In the genomic region with DNA sequence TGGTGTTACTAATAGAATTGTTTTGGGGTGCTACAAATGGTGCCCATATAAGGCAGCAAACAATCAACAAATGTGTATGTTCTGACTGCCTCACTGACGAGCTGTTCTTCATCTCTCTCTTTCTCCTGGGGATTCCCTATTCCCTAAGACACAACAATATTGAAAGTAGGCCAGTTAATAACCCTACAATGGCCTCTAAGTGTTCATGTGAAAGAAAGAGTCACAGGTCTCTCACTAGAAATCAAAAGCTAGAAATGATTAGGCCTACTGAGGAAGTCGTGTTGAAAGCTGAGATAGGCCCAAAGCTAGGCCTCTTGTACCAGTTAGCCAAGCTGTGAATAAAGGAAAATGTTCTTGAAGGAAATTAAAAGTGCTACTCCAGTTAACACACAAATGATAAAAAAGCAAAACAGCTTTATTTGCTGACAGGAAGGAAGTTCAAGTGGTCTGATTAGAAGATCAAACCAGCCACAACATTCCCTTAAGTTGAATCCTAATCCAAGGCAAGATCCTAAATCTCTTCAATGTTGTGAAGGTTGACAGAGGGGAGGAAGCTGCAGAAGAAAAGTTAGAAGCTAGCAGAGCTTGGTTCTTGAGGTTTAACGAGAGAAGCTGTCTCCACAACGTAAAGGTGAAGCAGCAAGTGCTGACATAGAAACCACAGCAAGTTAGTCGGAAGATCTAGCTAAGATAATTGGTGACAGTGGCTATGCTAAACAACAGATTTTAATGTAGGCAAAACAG, we compare ENCODE assay signal across 10 cellular contexts. TPM values are rescaled to one million over a fixed set of nuclear protein-coding genes. Genes with fewer than 3 reads are reported as not detected.
A peak's percentile ranks its signal among the peaks of the same experiment; 100 is the strongest.
DNase-seq lines count a peak whose midpoint lies in the region; ATAC-seq and TF ChIP-seq lines count a peak whose summit lies in the region.
"Had no signal": no experiment of that assay in that cellular context is flagged by ENCODE, and none has a peak within 500 bp of the region (broad histone marks: within the 10 kb centered on the region; RNA-seq: fewer than 3 reads in every experiment).

No MANE protein-coding gene starts in this region.

- H3K4me1 ChIP-seq in CD4-positive, CD25-positive, alpha-beta regulatory T cell (ENCODE audit: control insufficient read depth, insufficient read depth, low read length, poor library complexity, severe bottlenecking): peaks cover 86% of the 10 kb centered on the region

- H3K36me3 ChIP-seq in CD4-positive, CD25-positive, alpha-beta regulatory T cell (ENCODE audit: control insufficient read depth, insufficient read depth, low read length): no peaks in the 10 kb centered on the region

- H3K9me3 ChIP-seq in CD4-positive, CD25-positive, alpha-beta regulatory T cell (ENCODE audit: control insufficient read depth in 2 of 2, low read length in 2 of 2): no peaks in the 10 kb centered on the region

- H3K4me3 ChIP-seq in CD4-positive, CD25-positive, alpha-beta regulatory T cell (ENCODE audit: low read depth, low read length): peak overlapping the region; percentile 68

- H3K4me3 Mint-ChIP-seq in CD4-positive, CD25-positive, alpha-beta regulatory T cell: peak overlapping the region; percentile 59 to 86 (median 72)
- peak overlapping the region; percentile 60 for H3K4me3 Mint-ChIP-seq in activated naive CD8-positive, alpha-beta T cell treated with anti-CD3 and anti-CD28 coated beads, Interleukin-2, amount 10 ng/mL, durations not matched to agents 7 days and 5 days
- H3K4me3 Mint-ChIP-seq in natural killer cell: peak overlapping the region; percentile 70

- H3K9me3 Mint-ChIP-seq in CD4-positive, CD25-positive, alpha-beta regulatory T cell: no peaks in the 10 kb centered on the region
- H3K9me3 Mint-ChIP-seq in activated naive CD8-positive, alpha-beta T cell treated with anti-CD3 and anti-CD28 coated beads, Interleukin-2, amount 10 ng/mL, durations not matched to agents 7 days and 5 days: no peaks in the 10 kb centered on the region
- no peaks in the 10 kb centered on the region for H3K9me3 Mint-ChIP-seq in natural killer cell

- H3K4me1 Mint-ChIP-seq in CD4-positive, CD25-positive, alpha-beta regulatory T cell: peaks cover 36 to 94% (median 74%) of the 10 kb centered on the region in 4 donors
- H3K4me1 Mint-ChIP-seq in activated naive CD8-positive, alpha-beta T cell treated with anti-CD3 and anti-CD28 coated beads, Interleukin-2, amount 10 ng/mL, durations not matched to agents 7 days and 5 days: peaks cover 51% of the 10 kb centered on the region
- H3K4me1 Mint-ChIP-seq in natural killer cell: peaks cover 82 to 83% of the 10 kb centered on the region in 2 donors

- peaks cover 4% of the 10 kb centered on the region for H3K36me3 Mint-ChIP-seq in CD4-positive, CD25-positive, alpha-beta regulatory T cell
- peaks cover 29% of the 10 kb centered on the region for H3K36me3 Mint-ChIP-seq in activated naive CD8-positive, alpha-beta T cell treated with anti-CD3 and anti-CD28 coated beads, Interleukin-2, amount 10 ng/mL, durations not matched to agents 7 days and 5 days
- H3K36me3 Mint-ChIP-seq in natural killer cell: no peaks in the 10 kb centered on the region

- H3K27me3 ChIP-seq in CD4-positive, CD25-positive, alpha-beta regulatory T cell (ENCODE audit: control insufficient read depth, insufficient read depth, low read length): no peaks in the 10 kb centered on the region

- intact Hi-C loops in natural killer cell (cut with micrococcal nuclease): loop anchor here (1.0 to 10.0 kb wide), 4 partner anchors 21 to 368 kb away; a partner anchor contains a TSS

- DNase-seq in CD4-positive, CD25-positive, alpha-beta regulatory T cell: peak in 2 of 3 donors; percentile 64 to 75
- DNase-seq in activated naive CD8-positive, alpha-beta T cell treated with anti-CD3 and anti-CD28 coated beads, Interleukin-2, amount 10 ng/mL, durations not matched to agents 7 days and 5 days: no peak
- DNase-seq in natural killer cell (no peak), NCI-H2227 (lab: John Stamatoyannopoulos, UW; ENCODE audit: unreplicated experiment) (no peak)
- DNase-seq: DMS153 had no signal

- peak overlapping the region; percentile 88 to 97 (median 92) for H3K27ac Mint-ChIP-seq in CD4-positive, CD25-positive, alpha-beta regulatory T cell
- H3K27ac Mint-ChIP-seq in activated naive CD8-positive, alpha-beta T cell treated with anti-CD3 and anti-CD28 coated beads, Interleukin-2, amount 10 ng/mL, durations not matched to agents 7 days and 5 days: peak overlapping the region; percentile 90
- H3K27ac Mint-ChIP-seq in natural killer cell: peak overlapping the region; percentile 89 to 99

- peak overlapping the region; percentile 91 for H3K27ac ChIP-seq in CD4-positive, CD25-positive, alpha-beta regulatory T cell (ENCODE audit: insufficient read depth, low read length, poor library complexity, severe bottlenecking)

- POLR2A ChIA-PET in activated naive CD8-positive, alpha-beta T cell treated with anti-CD3 and anti-CD28 coated beads, Interleukin-2, amount 10 ng/mL, durations not matched to agents 7 days and 5 days (lab: Charles Lee): interaction anchor here (0.9 to 2.3 kb wide), 9 partner anchors 9 to 112 kb away, joined by 3 to 21 read pairs (median 5); a partner anchor contains a TSS

- ATAC-seq in CD4-positive, CD25-positive, alpha-beta regulatory T cell (ENCODE audit: low read depth in 2 of 2): peak; percentile 46 to 51
- ATAC-seq in HG02870 (IDR thresholded peaks at IDR 0.05; ENCODE audit: unreplicated experiment) (peak; percentile 46), natural killer cell (peak; percentile 17 to 63 (median 57)), GM19397 (IDR thresholded peaks at IDR 0.05; ENCODE audit: unreplicated experiment) (no peak), GM18873 (IDR thresholded peaks at IDR 0.05; ENCODE audit: low FRiP score, unreplicated experiment) (no peak), GM19035 (IDR thresholded peaks at IDR 0.05; ENCODE audit: unreplicated experiment) (no peak)
- peak; percentile 53 for ATAC-seq in activated naive CD8-positive, alpha-beta T cell treated with anti-CD3 and anti-CD28 coated beads, Interleukin-2, amount 10 ng/mL, durations not matched to agents 7 days and 5 days (ENCODE audit: low read depth)
- ATAC-seq: SK-N-SH treated with all-trans-retinoic acid at 6 μM for 48 hours had no signal

- TF ChIP-seq CTCF in natural killer cell (IDR thresholded peaks at IDR 0.05): no peak

- no peaks in the 10 kb centered on the region for H3K27me3 Mint-ChIP-seq in CD4-positive, CD25-positive, alpha-beta regulatory T cell
- peaks cover 3% of the 10 kb centered on the region for H3K27me3 Mint-ChIP-seq in activated naive CD8-positive, alpha-beta T cell treated with anti-CD3 and anti-CD28 coated beads, Interleukin-2, amount 10 ng/mL, durations not matched to agents 7 days and 5 days
- no peaks in the 10 kb centered on the region for H3K27me3 Mint-ChIP-seq in natural killer cell (ENCODE audit: low read depth in 2 of 2)

RNA-seq across cellular contexts. Expression of a gene that starts 26.3 kb away (rescaled TPM):
- total RNA-seq in CD4-positive, CD25-positive, alpha-beta regulatory T cell: 149 TPM
- 10 to 100 TPM; 25.8 to 39.6 (median 31.7) TPM for polyA plus RNA-seq in CD4-positive, CD25-positive, alpha-beta regulatory T cell
- 10 to 100 TPM; 64.5 to 67.2 TPM for total RNA-seq in activated naive CD8-positive, alpha-beta T cell treated with anti-CD3 and anti-CD28 coated beads, Interleukin-2, amount 10 ng/mL, durations not matched to agents 7 days and 5 days
- 100 to 1,000 TPM; 175 to 235 (median 196) TPM for total RNA-seq in natural killer cell

Comparison
In these comparisons a context has a peak if more than half of its experiments do, and no peak if none do; other contexts are left out.
1. ATAC-seq: peak in CD4-positive, CD25-positive, alpha-beta regulatory T cell (2 of 2), HG02870 (single experiment), activated naive CD8-positive, alpha-beta T cell treated with anti-CD3 and anti-CD28 coated beads, Interleukin-2, amount 10 ng/mL, durations not matched to agents 7 days and 5 days (single experiment) and natural killer cell (3 of 3); none in GM19397 (single experiment), GM18873 (single experiment) and GM19035 (single experiment).
2. DNase-seq: peak in CD4-positive, CD25-positive, alpha-beta regulatory T cell (2 of 3); none in activated naive CD8-positive, alpha-beta T cell treated with anti-CD3 and anti-CD28 coated beads, Interleukin-2, amount 10 ng/mL, durations not matched to agents 7 days and 5 days (single experiment), natural killer cell (single experiment) and NCI-H2227 (single experiment).
3. Peak in every context shown above with its lines, with median percentiles within 50 percentile points of each other: H3K27ac Mint-ChIP-seq and H3K4me3 Mint-ChIP-seq.